26 cellular contexts compared by ENCODE assay signal in genomic region chr9:97057651-97058050, GRCh38.
"Had no signal": no experiment of that assay in that cellular context is flagged by ENCODE, and none has a peak within 500 bp of the region (broad histone marks: within the 10 kb centered on the region; RNA-seq: fewer than 3 reads in every experiment).

No MANE protein-coding gene starts in this region.

- H3K9me3 Mint-ChIP-seq: activated CD4-positive, alpha-beta T cell treated with anti-CD3 and anti-CD28 coated beads, Interleukin-2, amount 10 ng/mL, durations not matched to agents 24 days and 14 days; activated naive CD4-positive, alpha-beta T cell treated with anti-CD3 and anti-CD28 coated beads for 36 hours; activated T-helper 17 cell treated with anti-CD3 and anti-CD28 coated beads, Interleukin-2, amount 50 U/mL, for 72 hours had no signal

- H3K4me3 Mint-ChIP-seq: activated CD4-positive, alpha-beta T cell treated with anti-CD3 and anti-CD28 coated beads, Interleukin-2, amount 10 ng/mL, durations not matched to agents 24 days and 14 days; activated naive CD4-positive, alpha-beta T cell treated with anti-CD3 and anti-CD28 coated beads for 36 hours; activated naive CD8-positive, alpha-beta T cell; activated T-helper 17 cell treated with anti-CD3 and anti-CD28 coated beads, Interleukin-2, amount 50 U/mL, for 72 hours; brain had no signal

- H2AFZ ChIP-seq: PC-9 had no signal

- H3K27ac ChIP-seq: PC-9, SK-N-MC had no signal

- H3K4me2 ChIP-seq: PC-9 had no signal

- ATAC-seq: activated T-helper 17 cell treated with anti-CD3 and anti-CD28 coated beads, Interleukin-2, amount 50 U/mL, for 72 hours had no signal

- H3K27ac Mint-ChIP-seq: activated CD4-positive, alpha-beta T cell treated with anti-CD3 and anti-CD28 coated beads, Interleukin-2, amount 10 ng/mL, durations not matched to agents 24 days and 14 days; activated naive CD4-positive, alpha-beta T cell treated with anti-CD3 and anti-CD28 coated beads for 36 hours; activated naive CD8-positive, alpha-beta T cell; activated T-helper 17 cell treated with anti-CD3 and anti-CD28 coated beads, Interleukin-2, amount 50 U/mL, for 72 hours; brain had no signal

- DNase-seq: activated CD4-positive, alpha-beta T cell treated with anti-CD3 and anti-CD28 coated beads, Interleukin-2, amount 10 ng/mL, durations not matched to agents 24 days and 14 days; activated CD4-positive, alpha-beta T cell treated with anti-CD3 and anti-CD28 coated beads, Interleukin-2, amount 50 U/mL, for 48 hours; activated CD4-positive, CD25-positive, alpha-beta regulatory T cell treated with anti-CD3 and anti-CD28 coated beads, Interleukin-2, amount 50 U/mL, for 72 hours; activated CD8-positive, alpha-beta memory T cell treated with anti-CD3 and anti-CD28 coated beads for 24 hours; activated gamma-delta T cell; activated naive CD4-positive, alpha-beta T cell treated with anti-CD3 and anti-CD28 coated beads for 36 hours; activated T-cell treated with anti-CD3 and anti-CD28 coated beads for 4 hours; activated T-cell treated with anti-CD3 and anti-CD28 coated beads, Interleukin-2, amount 50 U/mL, for 48 hours; amygdala; Karpas-422; NCI-H1105 treated with DMSO at 0.1 percent for 48 hours; NCI-H1436 treated with DMSO at 0.1 percent for 48 hours; NCI-H187; NCI-H2081; NCI-H510A treated with DMSO at 0.1 percent for 48 hours; NCI-H69; NK-92 treated with Interleukin-12 subunit alpha and Interleukin-12 subunit beta, amount 100 ng/mL, for 24 hours; PC-9; SIG-M5; T-helper 1 cell had no signal

- FAIRE-seq: astrocyte, colon had no signal

- H3K36me3 Mint-ChIP-seq: activated naive CD8-positive, alpha-beta T cell; brain had no signal

- H3K4me3 ChIP-seq: PC-9, SK-N-MC had no signal
